25 cellular contexts compared by ENCODE assay signal in the genomic region with DNA sequence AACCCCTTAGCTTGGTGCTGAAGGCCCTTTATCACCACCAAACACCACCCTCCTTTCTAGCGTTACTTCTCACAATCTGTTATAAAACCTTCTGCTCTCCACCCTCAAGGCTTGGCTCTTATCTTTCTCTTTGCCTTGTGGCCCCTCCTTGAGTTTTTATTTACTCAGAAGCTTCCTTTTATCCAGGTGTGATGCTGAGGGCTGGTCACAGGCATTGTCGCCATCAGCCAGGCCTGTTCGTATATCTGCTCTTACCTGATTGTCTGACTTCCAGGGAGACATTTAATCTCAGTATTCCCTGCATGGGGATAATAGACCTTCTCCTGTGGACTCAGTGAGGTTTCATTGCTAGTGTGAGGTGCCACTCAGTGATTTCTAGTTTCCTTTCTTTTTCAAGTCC. TPM values are rescaled to one million over a fixed set of nuclear protein-coding genes. Genes with fewer than 3 reads are reported as not detected.
"Had no signal": no experiment of that assay in that cellular context is flagged by ENCODE, and none has a peak within 500 bp of the region (broad histone marks: within the 10 kb centered on the region; RNA-seq: fewer than 3 reads in every experiment).

No MANE protein-coding gene starts in this region.

- H3K4me2 ChIP-seq: PC-9 had no signal

- DNase-seq: Karpas-422, KG1, MG63, NCI-H1092, NCI-H1105 treated with DMSO at 0.1 percent for 48 hours, NCI-H1417 treated with DMSO at 0.1 percent for 48 hours, NCI-H146, NCI-H1694 treated with DMSO at 0.1 percent for 48 hours, NCI-H1930, NCI-H2081, NCI-H2107, NCI-H226, NCI-H446, NCI-H510A, NCI-H524 treated with DMSO at 0.1 percent for 48 hours, NCI-H69, NCI-H774, OCI-M1, PC-9, Peyer's patch, SHP77 treated with DMSO at 0.1 percent for 48 hours, SJCRH30 had no signal

- H3K9me3 ChIP-seq: MG63, Peyer's patch, SJCRH30 had no signal

- H2AFZ ChIP-seq: PC-9 had no signal

- H3K27me3 ChIP-seq: Peyer's patch, SJCRH30 had no signal

- H3K36me3 ChIP-seq: MG63, Peyer's patch had no signal

- H3K4me3 ChIP-seq: MG63, PC-9, Peyer's patch, SJCRH30 had no signal

- ATAC-seq: Right ventricle myocardium inferior, SK-N-SH treated with all-trans-retinoic acid at 6 μM for 48 hours had no signal

- H3K27ac ChIP-seq: PC-9, Peyer's patch, SJCRH30 had no signal

RNA-seq across cellular contexts. Expression of a gene that starts 34.2 kb away (rescaled TPM):
- total RNA-seq: HT-29, PC-9 had no signal
